9 cellular contexts compared by ENCODE assay signal in the genomic region with DNA sequence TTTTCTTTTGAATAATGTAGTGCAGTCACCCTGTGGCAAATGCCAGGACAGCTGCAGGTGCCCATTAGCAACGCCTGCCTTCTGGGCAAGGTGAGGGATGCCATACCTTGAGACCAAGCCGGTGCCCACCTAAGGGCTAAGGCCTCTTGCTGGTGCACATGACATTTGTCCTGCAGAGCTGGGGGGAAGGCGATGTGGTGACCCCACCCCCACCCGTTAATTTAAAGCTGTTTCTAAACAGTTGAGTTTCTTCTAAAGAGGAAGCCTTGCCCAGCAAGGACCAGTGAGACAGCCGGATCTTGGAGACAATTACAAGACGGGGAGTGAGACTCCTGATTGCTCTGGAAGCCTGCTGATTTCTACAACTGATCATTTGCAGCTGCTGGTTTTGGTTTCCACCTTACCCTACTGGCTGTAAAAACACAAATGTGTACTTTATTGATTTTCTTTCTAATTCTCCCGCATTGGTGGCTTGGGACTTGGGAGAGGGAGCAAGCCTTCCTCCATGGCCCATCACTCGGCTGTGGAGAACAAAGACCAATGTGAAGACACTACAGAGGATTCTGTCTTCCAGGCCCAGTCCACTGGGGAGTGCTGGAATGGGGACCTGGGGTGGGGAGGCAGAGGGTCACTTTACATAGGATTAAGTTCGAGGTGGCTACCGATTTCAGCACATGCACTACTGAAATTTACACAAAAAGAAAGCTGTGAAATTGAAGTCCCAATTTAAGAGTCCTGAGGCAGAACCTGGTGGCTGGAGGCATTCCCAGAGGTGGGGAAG. TPM values are rescaled to one million over a fixed set of nuclear protein-coding genes. Genes with fewer than 3 reads are reported as not detected.
DNase-seq lines count a peak whose midpoint lies in the region; ATAC-seq, FAIRE-seq and TF ChIP-seq lines count a peak whose summit lies in the region.
"Had no signal": no experiment of that assay in that cellular context is flagged by ENCODE, and none has a peak within 500 bp of the region (broad histone marks: within the 10 kb centered on the region; RNA-seq: fewer than 3 reads in every experiment).

No MANE protein-coding gene starts in this region.

- no peaks in the 10 kb centered on the region for H3K27me3 Mint-ChIP-seq in activated naive CD8-positive, alpha-beta T cell treated with anti-CD3 and anti-CD28 coated beads for 36 hours
- H3K27me3 Mint-ChIP-seq in natural killer cell (ENCODE audit: low read depth in 2 of 2), result no peaks in the 10 kb centered on the region

- H3K27me3 ChIP-seq in stomach, result no peaks in the 10 kb centered on the region

- TF ChIP-seq CTCF in natural killer cell (IDR thresholded peaks at IDR 0.05) (no peak), stomach (IDR thresholded peaks at IDR 0.05) (no peak), omental fat pad (IDR thresholded peaks at IDR 0.05) (no peak)

- 81 to 91% (median 84%) methylated on average over 10 of the region's 10 CpGs for WGBS in stomach, 5 donors

- H3K4me1 ChIP-seq in stomach, result peaks cover 12 to 49% (median 18%) of the 10 kb centered on the region in 4 donors

- ATAC-seq in natural killer cell (no peak), omental fat pad (ENCODE audit: low FRiP score) (no peak), HG02970 (IDR thresholded peaks at IDR 0.05; ENCODE audit: low FRiP score, unreplicated experiment) (no peak)

- peaks cover 33% of the 10 kb centered on the region for H3K36me3 Mint-ChIP-seq in activated naive CD8-positive, alpha-beta T cell treated with anti-CD3 and anti-CD28 coated beads for 36 hours
- H3K36me3 Mint-ChIP-seq in natural killer cell, result no peaks in the 10 kb centered on the region

- no peak for TF ChIP-seq POLR2A in stomach (IDR thresholded peaks at IDR 0.05)

- DNase-seq in G401 (ENCODE audit: low spot score) (peak; percentile 23), GM18507 (ENCODE audit: extremely low spot score, insufficient read length, low read depth) (no peak), natural killer cell (no peak), stomach (no peak), omental fat pad (ENCODE audit: low spot score) (no peak)
- no peak for DNase-seq in activated naive CD8-positive, alpha-beta T cell treated with anti-CD3 and anti-CD28 coated beads for 36 hours
- DNase-seq: DMS79 treated with DMSO at 0.1 percent for 48 hours, HFFc6 had no signal

- no peaks in the 10 kb centered on the region for H3K9me3 Mint-ChIP-seq in activated naive CD8-positive, alpha-beta T cell treated with anti-CD3 and anti-CD28 coated beads for 36 hours
- no peaks in the 10 kb centered on the region for H3K9me3 Mint-ChIP-seq in natural killer cell
- H3K9me3 Mint-ChIP-seq: HFFc6 had no signal

- H3K27ac Mint-ChIP-seq in activated naive CD8-positive, alpha-beta T cell treated with anti-CD3 and anti-CD28 coated beads for 36 hours, result peak overlapping the region; percentile 71
- H3K27ac Mint-ChIP-seq in natural killer cell, result peak overlapping the region in 1 of 2 donors; percentile 73
- H3K27ac Mint-ChIP-seq: HFFc6 had no signal

- FAIRE-seq in GM18507 (lab: Jason Lieb, UNC), result peak; percentile 66

- no peak overlapping the region for H3K4me3 ChIP-seq in stomach

- in situ Hi-C loops in G401 (cut with HindIII; ENCODE audit: low sequenced_read_pairs), result no loop called here

- H3K4me1 Mint-ChIP-seq in activated naive CD8-positive, alpha-beta T cell treated with anti-CD3 and anti-CD28 coated beads for 36 hours, result peaks cover 64% of the 10 kb centered on the region
- H3K4me1 Mint-ChIP-seq in natural killer cell, result peaks cover 64% of the 10 kb centered on the region in 2 donors

- no peak overlapping the region for H3K27ac ChIP-seq in stomach

- no peak for TF ChIP-seq EP300 in stomach (IDR thresholded peaks at IDR 0.05)

- intact Hi-C loops in natural killer cell (cut with micrococcal nuclease) (no loop called here), stomach (cut with DNase I; ENCODE audit: low total_unique reads) (loop anchor here (10.0 kb wide), 1 partner anchor 265 kb away; no protein-coding TSS in a partner anchor)

- peaks cover 0 to 22% (median 16%) of the 10 kb centered on the region in 4 donors for H3K36me3 ChIP-seq in stomach

- H3K9me3 ChIP-seq in stomach, result no peaks in the 10 kb centered on the region

- H3K4me3 Mint-ChIP-seq in activated naive CD8-positive, alpha-beta T cell treated with anti-CD3 and anti-CD28 coated beads for 36 hours, result peak overlapping the region; percentile 91
- H3K4me3 Mint-ChIP-seq in natural killer cell, result peak overlapping the region; percentile 91
- H3K4me3 Mint-ChIP-seq: HFFc6 had no signal

RNA-seq across cellular contexts. Expression of a gene that starts 2.7 kb away (rescaled TPM):
- total RNA-seq in G401 (2014; rRNA removed; shearing (Covaris generic)), result 1.2 and 3.3 TPM in 2 replicates
- 1 to 10 TPM; 9.7 to 9.9 TPM for total RNA-seq in activated naive CD8-positive, alpha-beta T cell treated with anti-CD3 and anti-CD28 coated beads for 36 hours
- 10 to 100 TPM in 1 of 3 donors, 1 to 10 TPM in 2; 3.7 to 12.3 (median 7.4) TPM for total RNA-seq in natural killer cell
- total RNA-seq in stomach, result 1 to 10 TPM in 3 of 5 donors, under 1 TPM in 1, not detected in 1; 0.45 to 2.6 (median 1.9) TPM
- 1 to 10 TPM in 1 of 3 donors, under 1 TPM in 1, not detected in 1; 0.37 to 1.9 TPM for polyA plus RNA-seq in stomach
- 1 to 10 TPM; 1.1 to 2.6 (median 1.8) TPM for total RNA-seq in omental fat pad

RNA-seq across cellular contexts. Expression of a gene that starts 45.2 kb away (rescaled TPM):
- total RNA-seq in G401 (2014; rRNA removed; shearing (Covaris generic)), result 105 and 214 TPM in 2 replicates
- total RNA-seq in activated naive CD8-positive, alpha-beta T cell treated with anti-CD3 and anti-CD28 coated beads for 36 hours, result 100 to 1,000 TPM; 147 to 157 TPM
- 100 to 1,000 TPM in 2 of 3 donors, 10 to 100 TPM in 1; 83.4 to 108 (median 105) TPM for total RNA-seq in natural killer cell
- total RNA-seq in stomach, result 100 to 1,000 TPM in 1 of 5 donors, 10 to 100 TPM in 4; 21.0 to 131 (median 36.5) TPM
- 10 to 100 TPM; 29.6 to 30.4 (median 30.1) TPM for polyA plus RNA-seq in stomach
- 100 to 1,000 TPM in 1 of 4 donors, 10 to 100 TPM in 3; 58.2 to 114 (median 67.0) TPM for total RNA-seq in omental fat pad
